Comparison of ENCODE assay signal across 27 cellular contexts in genomic region chr3:22443834-22444233, GRCh38.
"Had no signal": no experiment of that assay in that cellular context is flagged by ENCODE, and none has a peak within 500 bp of the region (broad histone marks: within the 10 kb centered on the region; RNA-seq: fewer than 3 reads in every experiment).

No MANE protein-coding gene starts in this region.

- FAIRE-seq: colon, endometrium, endothelial cell of umbilical vein, frontal cortex had no signal

- H3K4me3 ChIP-seq: colonic mucosa, coronary artery, dorsolateral prefrontal cortex, esophagus muscularis mucosa, esophagus squamous epithelium, gastrocnemius medialis, gastroesophageal sphincter, heart left ventricle, heart right ventricle, hepatocyte had no signal

- H3K9me3 ChIP-seq: colonic mucosa, esophagus muscularis mucosa, esophagus squamous epithelium, gastrocnemius medialis, gastroesophageal sphincter, heart left ventricle had no signal

- ATAC-seq: effector memory CD8-positive, alpha-beta T cell; esophagus mucosa; foreskin keratinocyte; gastrocnemius medialis; gastroesophageal sphincter; heart left ventricle; heart right ventricle had no signal

- H3K27me3 ChIP-seq: colonic mucosa, dorsolateral prefrontal cortex, esophagus muscularis mucosa, esophagus squamous epithelium, foreskin keratinocyte, gastrocnemius medialis, gastroesophageal sphincter, heart left ventricle, heart right ventricle, hepatocyte had no signal

- H3K79me2 ChIP-seq: hepatocyte had no signal

- H3K27ac ChIP-seq: colonic mucosa, coronary artery, dorsolateral prefrontal cortex, epithelial cell of prostate, esophagus muscularis mucosa, esophagus squamous epithelium, foreskin keratinocyte, gastrocnemius medialis, gastroesophageal sphincter, heart left ventricle, heart right ventricle, hepatocyte had no signal

- H3K4me1 ChIP-seq: colonic mucosa, esophagus muscularis mucosa, esophagus squamous epithelium, foreskin keratinocyte, gastrocnemius medialis, gastroesophageal sphincter, heart left ventricle, heart right ventricle had no signal

- DNase-seq: colonic mucosa; cortex of kidney; dermis blood vessel endothelial cell; dorsolateral prefrontal cortex; effector CD8-positive, alpha-beta T cell; effector memory CD4-positive, alpha-beta T cell; effector memory CD8-positive, alpha-beta T cell; endodermal cell; erythroblast; esophagus squamous epithelium; foreskin keratinocyte; foreskin melanocyte; gastrocnemius medialis; glutamatergic neuron; head of caudate nucleus; heart left ventricle; heart right ventricle had no signal

- H3K4me2 ChIP-seq: hepatocyte had no signal

- H3K36me3 ChIP-seq: colonic mucosa, esophagus muscularis mucosa, esophagus squamous epithelium, gastrocnemius medialis, gastroesophageal sphincter, heart left ventricle, heart right ventricle had no signal

- H2AFZ ChIP-seq: hepatocyte had no signal
